1 cellular context compared by ENCODE assay signal in genomic region chr9:92176068-92176799, GRCh38.
TF ChIP-seq lines count a peak whose summit lies in the region.

No MANE protein-coding gene starts in this region.

TF ChIP-seq in SK-N-SH treated with all-trans-retinoic acid at 6 μM for 48 hours, 23 proteins besides CTCF, POLR2A, EP300 and RAD21 (continued from another document):
- TF ChIP-seq TSHZ2 (CRISPR knock-in tag; IDR thresholded peaks at IDR 0.05): no peak
- no peak for TF ChIP-seq CSRNP3 (CRISPR knock-in tag; IDR thresholded peaks at IDR 0.05)
- no peak for TF ChIP-seq GLIS3 (CRISPR knock-in tag; IDR thresholded peaks at IDR 0.05)
- TF ChIP-seq TCF4 (CRISPR knock-in tag; IDR thresholded peaks at IDR 0.05; ENCODE audit: borderline replicate concordance): no peak
- TF ChIP-seq ZNF70 (CRISPR knock-in tag; IDR thresholded peaks at IDR 0.05): no peak
- no peak for TF ChIP-seq SNAI2 (CRISPR knock-in tag; IDR thresholded peaks at IDR 0.05)
TF ChIP-seq in SK-N-SH treated with all-trans-retinoic acid at 6 μM for 48 hours: peak in this region for 0.
